Comparison of ENCODE assay signal across 8 cellular contexts in the genomic region with DNA sequence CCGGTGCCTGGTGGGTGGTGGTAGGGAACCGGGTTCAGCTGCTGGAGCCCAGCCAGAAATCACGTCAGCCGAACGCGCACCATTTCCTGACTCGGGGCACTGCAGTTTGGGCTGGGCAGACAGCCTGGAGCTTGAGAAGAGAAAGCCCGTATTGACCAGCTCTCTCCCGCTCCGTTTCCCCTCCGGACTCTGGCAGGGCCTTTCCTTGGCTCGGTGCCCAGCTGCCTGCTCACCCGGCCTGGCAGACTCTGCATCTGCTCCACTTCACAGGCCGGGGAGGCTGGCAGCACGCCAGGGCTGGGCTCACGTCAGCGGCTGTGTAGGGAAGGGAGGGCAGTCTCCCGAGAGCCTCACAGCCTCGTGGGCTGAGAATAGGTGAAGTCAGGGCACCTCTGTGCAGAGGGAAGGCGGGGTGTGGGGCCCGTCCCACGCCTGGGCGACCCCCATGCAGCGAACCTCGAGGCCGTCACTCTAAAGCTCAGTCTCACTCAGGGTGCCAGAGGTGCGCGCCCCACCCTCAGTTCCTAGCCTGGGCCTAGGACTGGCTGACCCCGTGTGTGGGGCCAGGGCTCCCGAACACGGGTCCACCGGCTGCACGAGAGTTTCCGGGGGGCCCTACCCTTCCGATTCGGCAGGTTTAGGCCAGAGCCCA. TPM values are rescaled to one million over a fixed set of nuclear protein-coding genes. Genes with fewer than 3 reads are reported as not detected.
DNase-seq lines count a peak whose midpoint lies in the region; ATAC-seq, FAIRE-seq and TF ChIP-seq lines count a peak whose summit lies in the region.

No MANE protein-coding gene starts in this region.

- no peaks in the 10 kb centered on the region for H3K36me3 ChIP-seq in A673 (ENCODE audit: insufficient read depth, low read length, poor library complexity, severe bottlenecking)

- POLR2A ChIA-PET in A673 (lab: Charles Lee; ENCODE audit: low non-redundant PET): interaction anchor here (0.7 kb wide), 1 partner anchor 515 kb away, joined by 6 read pairs; no protein-coding TSS in a partner anchor

- H3K9me3 Mint-ChIP-seq in memory B cell: no peaks in the 10 kb centered on the region

- peak overlapping the region; percentile 86 for H3K4me3 Mint-ChIP-seq in memory B cell

- CTCF ChIA-PET in A673 (lab: Charles Lee): no interaction called here

- H3K4me3 ChIP-seq in A673 (ENCODE audit: low read depth, low read length, poor library complexity, severe bottlenecking) (peak overlapping the region; percentile 22), dorsolateral prefrontal cortex (peak overlapping the region in 58 of 59 donors; percentile 4 to 59 (median 34))

- H3K4me1 Mint-ChIP-seq in memory B cell: peaks cover 36% of the 10 kb centered on the region

- H3K4me1 ChIP-seq in A673 (ENCODE audit: insufficient read depth, low read length, poor library complexity, severe bottlenecking): peaks cover 10% of the 10 kb centered on the region

- H3K27me3 ChIP-seq in A673 (replicated peaks; ENCODE audit: insufficient read depth, low read depth, low read length, poor library complexity) (no peaks in the 10 kb centered on the region), dorsolateral prefrontal cortex (no peaks in the 10 kb centered on the region)

- intact Hi-C loops in A673 (cut with micrococcal nuclease; ENCODE audit: unreplicated experiment) (no loop called here), dorsolateral prefrontal cortex (cut with DNase I) (no loop called here)

- peak overlapping the region; percentile 95 for H3K27ac Mint-ChIP-seq in memory B cell

- DNase-seq in A673 (ENCODE audit: low spot score): peak; percentile 83
- DNase-seq in GM19239 (ENCODE audit: insufficient read length, low spot score): peak; percentile 54
- DNase-seq in NCI-H2196 (lab: John Stamatoyannopoulos, UW; ENCODE audit: unreplicated experiment): peak; percentile 93
- DNase-seq in activated CD4-positive, alpha-beta T cell treated with anti-CD3 and anti-CD28 coated beads, Interleukin-2, amount 50 U/mL, for 1 hour: peak; percentile 70
- DNase-seq in dorsolateral prefrontal cortex: peak; percentile 98 to 100 (median 99)
- peak; percentile 79 to 81 for DNase-seq in memory B cell (ENCODE audit: low spot score in 2 of 2)
- DNase-seq in stimulated activated CD8-positive, alpha-beta memory T cell treated with anti-CD3 and anti-CD28 coated beads, Interleukin-12 subunit alpha, Interleukin-12 subunit beta, amount 100 ng/mL, for 4 hours (ENCODE audit: low read depth): peak; percentile 22

- TF ChIP-seq CTCF in A673 (conservative IDR thresholded peaks at IDR 0.05; ENCODE audit: low read depth, low read length) (no peak), dorsolateral prefrontal cortex (IDR thresholded peaks at IDR 0.05 in 54 of 56, conservative IDR thresholded peaks at IDR 0.05 in 2 of 56; ENCODE audit: low read depth in 1 of 56, partially characterized antibody in 56 of 56) (peak in 20 of 56 donors; percentile 8 to 41 (median 23))

- peak; percentile 61 for ATAC-seq in memory B cell (ENCODE audit: low read depth)
- ATAC-seq in GM21423 (IDR thresholded peaks at IDR 0.05; ENCODE audit: unreplicated experiment): no peak

- no peaks in the 10 kb centered on the region for H3K27me3 Mint-ChIP-seq in memory B cell

- H3K27ac ChIP-seq in A673 (ENCODE audit: low read depth, low read length, poor library complexity, severe bottlenecking) (no peak overlapping the region), dorsolateral prefrontal cortex (peak overlapping the region; percentile 60 to 95 (median 88))

- H3K9me3 ChIP-seq in A673 (ENCODE audit: low read depth, low read length, poor library complexity, severe bottlenecking): no peaks in the 10 kb centered on the region

- BruUV-seq in A673 (replicated peaks; lab: Mats Ljungman, UMichigan): no TSS peak

- peaks cover 19% of the 10 kb centered on the region for H3K36me3 Mint-ChIP-seq in memory B cell

- FAIRE-seq in GM19239 (lab: Jason Lieb, UNC): no peak

RNA-seq across cellular contexts. Expression of gene OR1D5, which starts 59.1 kb away (rescaled TPM):
- total RNA-seq in A673 (2021): not detected in 2 replicates
- total RNA-seq in dorsolateral prefrontal cortex: not detected

Comparison
In these comparisons a context has a peak if more than half of its experiments do, and no peak if none do; other contexts are left out.
1. DNase-seq: peak in every context shown above with its lines; median percentile 99 in dorsolateral prefrontal cortex; 93 in NCI-H2196; 83 in A673; 80 in memory B cell; 70 in activated CD4-positive, alpha-beta T cell treated with anti-CD3 and anti-CD28 coated beads, Interleukin-2, amount 50 U/mL, for 1 hour; 54 in GM19239; 22 in stimulated activated CD8-positive, alpha-beta memory T cell treated with anti-CD3 and anti-CD28 coated beads, Interleukin-12 subunit alpha, Interleukin-12 subunit beta, amount 100 ng/mL, for 4 hours.